Comparison of ENCODE assay signal across 16 cellular contexts in genomic region chr11:69965821-69966582, GRCh38.
"Had no signal": no experiment of that assay in that cellular context is flagged by ENCODE, and none has a peak within 500 bp of the region (broad histone marks: within the 10 kb centered on the region; RNA-seq: fewer than 3 reads in every experiment).

No MANE protein-coding gene starts in this region.

- H3K36me3 ChIP-seq: brain microvascular endothelial cell, sigmoid colon, upper lobe of right lung had no signal

- H3K9me3 Mint-ChIP-seq: activated naive CD8-positive, alpha-beta T cell treated with anti-CD3 and anti-CD28 coated beads for 36 hours; natural killer cell treated with Interleukin-12 subunit alpha and Interleukin-12 subunit beta and Interleukin-15 and Interleukin-18, amount 100 ng/mL, for 72 hours had no signal

- H3K36me3 Mint-ChIP-seq: activated naive CD8-positive, alpha-beta T cell treated with anti-CD3 and anti-CD28 coated beads for 36 hours; natural killer cell treated with Interleukin-12 subunit alpha and Interleukin-12 subunit beta and Interleukin-15 and Interleukin-18, amount 100 ng/mL, for 72 hours had no signal

- H3K27ac Mint-ChIP-seq: activated naive CD8-positive, alpha-beta T cell treated with anti-CD3 and anti-CD28 coated beads for 36 hours; natural killer cell treated with Interleukin-12 subunit alpha and Interleukin-12 subunit beta and Interleukin-15 and Interleukin-18, amount 100 ng/mL, for 72 hours had no signal

- H3K4me3 Mint-ChIP-seq: activated naive CD8-positive, alpha-beta T cell treated with anti-CD3 and anti-CD28 coated beads for 36 hours; natural killer cell treated with Interleukin-12 subunit alpha and Interleukin-12 subunit beta and Interleukin-15 and Interleukin-18, amount 100 ng/mL, for 72 hours had no signal

- H3K4me3 ChIP-seq: sigmoid colon, upper lobe of right lung had no signal

- ATAC-seq: natural killer cell treated with Interleukin-12 subunit alpha and Interleukin-12 subunit beta and Interleukin-15 and Interleukin-18, amount 100 ng/mL, for 72 hours; upper lobe of right lung had no signal

- DNase-seq: activated CD4-positive, alpha-beta T cell treated with anti-CD3 and anti-CD28 coated beads, Interleukin-2, amount 50 U/mL, for 48 hours; activated CD4-positive, CD25-positive, alpha-beta regulatory T cell treated with anti-CD3 and anti-CD28 coated beads, Interleukin-2, amount 50 U/mL, for 72 hours; activated gamma-delta T cell treated with Interleukin-2 at 50 U/mL for 16 hours; activated naive CD8-positive, alpha-beta T cell treated with anti-CD3 and anti-CD28 coated beads for 36 hours; activated T-cell treated with anti-CD3 and anti-CD28 coated beads, Interleukin-2, amount 50 U/mL, for 48 hours; brain microvascular endothelial cell; dermis blood vessel endothelial cell; erythroblast; hippocampal formation; kidney glomerular epithelial cell; sigmoid colon; stimulated activated CD4-positive, alpha-beta T cell treated with anti-CD3 and anti-CD28 coated beads, Interleukin-12 subunit alpha, Interleukin-12 subunit beta, amount 100 ng/mL, for 4 hours; stimulated activated naive CD4-positive, alpha-beta T cell; substantia nigra; upper lobe of right lung had no signal

- H3K9me3 ChIP-seq: upper lobe of right lung had no signal

- H3K27ac ChIP-seq: brain microvascular endothelial cell, sigmoid colon, upper lobe of right lung had no signal

- H3K27me3 ChIP-seq: brain microvascular endothelial cell, upper lobe of right lung had no signal
